Comparison of ENCODE assay signal across 8 cellular contexts in the genomic region with DNA sequence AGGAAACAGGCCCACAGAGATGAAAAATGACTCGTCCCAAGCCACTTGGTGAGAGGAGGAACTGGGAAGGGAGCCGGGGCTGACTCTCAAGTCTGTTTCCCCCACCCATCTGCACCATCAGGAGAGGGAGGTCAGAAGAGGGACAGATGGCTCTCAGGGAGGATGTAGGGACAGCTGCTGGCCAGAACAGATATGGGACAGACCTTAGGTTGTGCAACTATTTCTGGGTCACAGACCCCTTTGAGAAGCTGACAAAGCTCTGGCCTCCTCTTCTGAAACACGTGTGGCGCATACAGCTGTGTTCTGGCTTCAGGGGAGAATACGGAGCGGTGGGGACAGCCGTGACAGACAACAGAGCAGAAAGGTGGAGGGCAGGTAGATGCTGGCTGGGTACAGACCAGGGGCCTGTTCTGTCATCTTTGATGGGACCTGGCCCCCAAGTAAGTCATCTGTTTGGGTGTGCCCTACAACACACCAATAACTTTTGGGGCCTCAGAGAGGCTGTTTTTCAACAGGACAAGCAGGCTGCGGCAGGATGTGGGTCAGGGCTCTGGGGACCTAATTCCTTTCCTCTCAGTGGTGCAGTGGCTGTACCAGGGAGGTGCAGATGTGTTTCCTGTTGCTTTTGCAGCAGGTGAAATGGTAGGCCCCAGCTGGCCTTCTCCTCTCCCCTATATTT. TPM values are rescaled to one million over a fixed set of nuclear protein-coding genes. Genes with fewer than 3 reads are reported as not detected.
DNase-seq lines count a peak whose midpoint lies in the region; ATAC-seq and TF ChIP-seq lines count a peak whose summit lies in the region.

No MANE protein-coding gene starts in this region.

- H3K27ac ChIP-seq in esophagus squamous epithelium, result peak overlapping the region; percentile 41 to 100 (median 68)

- 52 to 54% methylated on average over 7 of the region's 8 CpGs for WGBS in esophagus squamous epithelium, 2 donors

- TF ChIP-seq CTCF in GM12865 (IDR thresholded peaks at IDR 0.05; ENCODE audit: insufficient read depth, low read depth, low read length, missing control alignments) (no peak), esophagus squamous epithelium (IDR thresholded peaks at IDR 0.05) (no peak)

- intact Hi-C loops in esophagus squamous epithelium (cut with DNase I), result no loop called here

- no peaks in the 10 kb centered on the region for H3K9me3 ChIP-seq in esophagus squamous epithelium

- H3K27me3 ChIP-seq in esophagus squamous epithelium, result no peaks in the 10 kb centered on the region

- peak; percentile 94 for DNase-seq in GM12865 (ENCODE audit: low read depth)
- DNase-seq in T-helper 22 cell (ENCODE audit: low read depth), result peak; percentile 74
- no peak for DNase-seq in esophagus squamous epithelium (lab: John Stamatoyannopoulos, UW)
- peak; percentile 28 to 81 (median 66) for DNase-seq in stimulated activated naive CD4-positive, alpha-beta T cell (lab: John Stamatoyannopoulos, UW)
- no peak for DNase-seq in NCI-H1105 (lab: John Stamatoyannopoulos, UW)
- DNase-seq in ACHN, result no peak
- DNase-seq in NCI-H2029 (lab: John Stamatoyannopoulos, UW), result no peak

- peak overlapping the region; percentile 19 for H3K4me3 ChIP-seq in GM12865 (ENCODE audit: low read depth, low read length)
- H3K4me3 ChIP-seq in esophagus squamous epithelium, result no peak overlapping the region

- TF ChIP-seq POLR2A in esophagus squamous epithelium (IDR thresholded peaks at IDR 0.05), result peak in 1 of 4 donors; percentile 20

- H3K36me3 ChIP-seq in esophagus squamous epithelium, result peaks cover 0 to 20% (median 0%) of the 10 kb centered on the region in 3 donors

- H3K4me1 ChIP-seq in esophagus squamous epithelium, result peaks cover 34 to 99% (median 38%) of the 10 kb centered on the region in 3 donors

- in situ Hi-C loops in ACHN (cut with HindIII; ENCODE audit: low pct_ligation_motif_present, low pct_unique_long_range_greater_than_20kb, low sequenced_read_pairs), result no loop called here

- peak; percentile 41 for ATAC-seq in HG02642 (IDR thresholded peaks at IDR 0.05; ENCODE audit: poor library complexity, unreplicated experiment)

RNA-seq across cellular contexts. Expression of gene SH3BGRL3, which starts 7.3 kb away (rescaled TPM):
- 100 to 1,000 TPM in 2 of 4 donors, 10 to 100 TPM in 2; 76.9 to 163 (median 106) TPM for total RNA-seq in esophagus squamous epithelium

RNA-seq across cellular contexts. Expression of gene UBXN11, which starts 19.3 kb away (rescaled TPM):
- 1 to 10 TPM; 3.2 to 9.2 (median 3.7) TPM for total RNA-seq in esophagus squamous epithelium

RNA-seq across cellular contexts. Expression of gene CD52, which starts 30.6 kb away (rescaled TPM):
- 10 to 100 TPM in 2 of 4 donors, 1 to 10 TPM in 2; 1.9 to 22.1 (median 9.4) TPM for total RNA-seq in esophagus squamous epithelium

RNA-seq across cellular contexts. Expression of gene CEP85, which starts 53.2 kb away (rescaled TPM):
- total RNA-seq in esophagus squamous epithelium, result 10 to 100 TPM in 3 of 4 donors, 1 to 10 TPM in 1; 7.5 to 14.7 (median 12.5) TPM

Comparison
In these comparisons a context has a peak if more than half of its experiments do, and no peak if none do; other contexts are left out.
1. DNase-seq: peak in GM12865 (single experiment), T-helper 22 cell (single experiment) and stimulated activated naive CD4-positive, alpha-beta T cell (6 of 6); none in esophagus squamous epithelium (single experiment), NCI-H1105 (single experiment), ACHN (single experiment) and NCI-H2029 (single experiment).